In the genomic region with DNA sequence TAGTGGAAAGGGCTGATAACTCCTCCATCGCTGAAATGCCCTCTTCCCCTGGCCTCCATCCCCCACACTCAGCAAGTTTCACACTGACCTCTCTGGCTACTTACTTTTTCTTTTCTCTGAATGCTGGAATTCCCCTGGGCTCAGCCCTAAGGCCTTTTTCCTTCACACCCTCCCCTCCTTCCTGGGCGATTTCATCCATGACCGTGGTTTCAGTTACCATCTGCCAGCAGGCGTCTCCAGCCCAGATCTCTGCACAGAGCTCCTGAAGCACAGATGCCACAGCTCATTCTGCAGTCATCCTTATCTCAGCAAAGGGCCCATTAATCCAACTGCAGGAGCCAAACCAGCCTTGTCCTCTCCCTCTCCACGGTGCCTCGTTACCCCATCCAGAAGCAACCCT, we compare ENCODE assay signal across 8 cellular contexts.
DNase-seq lines count a peak whose midpoint lies in the region; FAIRE-seq and TF ChIP-seq lines count a peak whose summit lies in the region.

No MANE protein-coding gene starts in this region.

- H3K4me1 Mint-ChIP-seq in brain, result peaks cover 28% of the 10 kb centered on the region

- H2AK5ac ChIP-seq in mesenchymal stem cell (ENCODE audit: low read length, severe bottlenecking), result no peak overlapping the region

- H4K91ac ChIP-seq in mesenchymal stem cell (ENCODE audit: low read length), result peak overlapping the region; percentile 50

- peak overlapping the region in 1 of 2 experiments; percentile 25 for H3K4me3 ChIP-seq in mesenchymal stem cell (ENCODE audit: insufficient read depth in 1 of 2, low read depth in 1 of 2, low read length in 2 of 2)
- no peak overlapping the region for H3K4me3 ChIP-seq in Peyer's patch

- peak overlapping the region; percentile 13 for H3K4me2 ChIP-seq in mesenchymal stem cell (ENCODE audit: low read length, poor library complexity, severe bottlenecking)

- H3K9ac ChIP-seq in mesenchymal stem cell (ENCODE audit: low read length), result peak overlapping the region; percentile 47

- 35% methylated on average over 6 of the region's 6 CpGs for WGBS in mesenchymal stem cell

- H3K9me3 ChIP-seq in mesenchymal stem cell (ENCODE audit: control insufficient read depth, low read length) (no peaks in the 10 kb centered on the region), Peyer's patch (no peaks in the 10 kb centered on the region)

- H3K36me3 ChIP-seq in mesenchymal stem cell (ENCODE audit: control insufficient read depth in 1 of 2, insufficient read depth in 2 of 2, low read depth in 1 of 2, low read length in 2 of 2) (peaks cover 0 to 16% of the 10 kb centered on the region in 2 experiments), Peyer's patch (no peaks in the 10 kb centered on the region)

- no peak for TF ChIP-seq POLR2A in Peyer's patch (IDR thresholded peaks at IDR 0.05)

- peak overlapping the region; percentile 23 for H2BK15ac ChIP-seq in mesenchymal stem cell (ENCODE audit: low read depth, poor library complexity, severe bottlenecking)

- H3K4me3 Mint-ChIP-seq in brain, result no peak overlapping the region

- peak overlapping the region in 4 of 5 experiments; percentile 15 to 88 (median 78) for H3K27ac Mint-ChIP-seq in brain

- H3K14ac ChIP-seq in mesenchymal stem cell (ENCODE audit: low read length in 2 of 2), result no peak overlapping the region

- H2AFZ ChIP-seq in mesenchymal stem cell (ENCODE audit: low read depth, low read length), result no peak overlapping the region

- FAIRE-seq in HTR-8/SVneo (lab: Jason Lieb, UNC), result peak; percentile 49

- peaks cover 4% of the 10 kb centered on the region for H3K36me3 Mint-ChIP-seq in brain

- H3K23ac ChIP-seq in mesenchymal stem cell (ENCODE audit: low read length in 2 of 2), result no peak overlapping the region

- H2BK12ac ChIP-seq in mesenchymal stem cell (ENCODE audit: low read length in 2 of 2), result peak overlapping the region in 1 of 2 experiments; percentile 29

- H2BK120ac ChIP-seq in mesenchymal stem cell (ENCODE audit: low read depth, low read length), result no peak overlapping the region

- H3K4ac ChIP-seq in mesenchymal stem cell (ENCODE audit: low read depth in 1 of 2, low read length in 2 of 2), result no peak overlapping the region

- no peaks in the 10 kb centered on the region for H3K27me3 ChIP-seq in mesenchymal stem cell (ENCODE audit: control insufficient read depth in 1 of 2, insufficient read depth in 1 of 2, low read length in 2 of 2)
- H3K27me3 ChIP-seq in Peyer's patch, result no peaks in the 10 kb centered on the region

- no peak for TF ChIP-seq CTCF in brain (conservative IDR thresholded peaks at IDR 0.05)
- no peak for TF ChIP-seq CTCF in Peyer's patch (IDR thresholded peaks at IDR 0.05)

- H3K9me3 Mint-ChIP-seq in brain, result peaks cover 0 to 6% (median 0%) of the 10 kb centered on the region in 5 experiments

- peaks cover 30% of the 10 kb centered on the region for H3K4me1 ChIP-seq in mesenchymal stem cell (ENCODE audit: control insufficient read depth, insufficient read depth, low read depth, low read length)
- peaks cover 0 to 4% (median 0%) of the 10 kb centered on the region in 4 donors for H3K4me1 ChIP-seq in Peyer's patch

- no peak overlapping the region for H2BK5ac ChIP-seq in mesenchymal stem cell (ENCODE audit: low read depth, low read length, poor library complexity, severe bottlenecking)

- DNase-seq in ELF-1 (ENCODE audit: low read depth, low spot score) (peak; percentile 86), HTR-8/SVneo (ENCODE audit: insufficient read length, low spot score) (peak; percentile 57), mesenchymal stem cell (peak; percentile 92), Peyer's patch (no peak), GM19238 (ENCODE audit: insufficient read length, low spot score) (no peak)
- DNase-seq in stimulated activated CD4-positive, alpha-beta T cell treated with anti-CD3 and anti-CD28 coated beads, Interleukin-4, amount 100 ng/mL, for 1 hour, result no peak
- no peak for DNase-seq in activated CD4-positive, alpha-beta T cell treated with anti-CD3 and anti-CD28 coated beads, Interleukin-2, amount 50 U/mL, for 4 hours

- H3K27me3 Mint-ChIP-seq in brain, result peaks cover 1% of the 10 kb centered on the region

- peaks cover 35% of the 10 kb centered on the region for H3K79me1 ChIP-seq in mesenchymal stem cell (replicated peaks; ENCODE audit: low read length, poor library complexity, severe bottlenecking)

- peak overlapping the region in 1 of 2 experiments; percentile 62 for H3K18ac ChIP-seq in mesenchymal stem cell (ENCODE audit: low read depth in 1 of 2, low read length in 2 of 2)

- H3K27ac ChIP-seq in mesenchymal stem cell (ENCODE audit: low read length, poor library complexity, severe bottlenecking) (peak overlapping the region; percentile 80), Peyer's patch (peak overlapping the region in 2 of 4 donors; percentile 23 to 32)

- H4K8ac ChIP-seq in mesenchymal stem cell (ENCODE audit: low read length), result peak overlapping the region; percentile 60

Comparison
In these comparisons a context has a peak if more than half of its experiments do, and no peak if none do; other contexts are left out.
1. DNase-seq: peak in ELF-1 (single experiment), HTR-8/SVneo (single experiment) and mesenchymal stem cell (single experiment); none in stimulated activated CD4-positive, alpha-beta T cell treated with anti-CD3 and anti-CD28 coated beads, Interleukin-4, amount 100 ng/mL, for 1 hour (single experiment), Peyer's patch (0 of 3), GM19238 (single experiment) and activated CD4-positive, alpha-beta T cell treated with anti-CD3 and anti-CD28 coated beads, Interleukin-2, amount 50 U/mL, for 4 hours (0 of 2).